8 cellular contexts compared by ENCODE assay signal in genomic region chr1:161153682-161154337, GRCh38. TPM values are rescaled to one million over a fixed set of nuclear protein-coding genes. Genes with fewer than 3 reads are reported as not detected.
DNase-seq lines count a peak whose midpoint lies in the region; ATAC-seq and TF ChIP-seq lines count a peak whose summit lies in the region.

UFC1 (plus strand) TSS chr1:161153978; CDS start chr1:161153998, 20 bp downstream.

- H3K27ac ChIP-seq in ovary = peak within 1 kb of the TSS; percentile 67 to 91
- H3K27ac ChIP-seq in tibial artery = peak within 1 kb of the TSS; percentile 92 to 93

- H3K36me3 Mint-ChIP-seq in activated naive CD8-positive, alpha-beta T cell treated with anti-CD3 and anti-CD28 coated beads for 36 hours = peaks cover 9% of the 10 kb centered on the region

- H3K36me3 ChIP-seq in ovary (no peaks in the 10 kb centered on the region), tibial artery (peaks cover 0 to 20% (median 7%) of the 10 kb centered on the region in 3 donors)

- H3K27me3 Mint-ChIP-seq in activated naive CD8-positive, alpha-beta T cell treated with anti-CD3 and anti-CD28 coated beads for 36 hours = no peaks in the 10 kb centered on the region

- TF ChIP-seq POLR2A in ovary (IDR thresholded peaks at IDR 0.05) = peak; percentile 27

- H3K4me1 ChIP-seq in ovary (ENCODE audit: insufficient read depth) = peaks cover 6% of the 10 kb centered on the region
- H3K4me1 ChIP-seq in tibial artery = peaks cover 0 to 19% (median 14%) of the 10 kb centered on the region in 4 donors

- H3K4me1 Mint-ChIP-seq in activated naive CD8-positive, alpha-beta T cell treated with anti-CD3 and anti-CD28 coated beads for 36 hours = peaks cover 16% of the 10 kb centered on the region

- peak within 1 kb of the TSS; percentile 100 for H3K27ac Mint-ChIP-seq in activated naive CD8-positive, alpha-beta T cell treated with anti-CD3 and anti-CD28 coated beads for 36 hours

- H3K4me3 ChIP-seq in ovary = peak within 1 kb of the TSS; percentile 61
- peak within 1 kb of the TSS; percentile 65 to 66 for H3K4me3 ChIP-seq in tibial artery

- intact Hi-C loops in head of caudate nucleus (cut with DNase I) (no loop called here), ovary (cut with DNase I) (loop anchor here in 1 of 4 donors (10.0 kb wide), 1 partner anchor 869 kb away; the partner anchor contains the start of gene PEX19), tibial artery (cut with DNase I; ENCODE audit: low total_unique reads) (no loop called here)

- ATAC-seq in HG02588 (IDR thresholded peaks at IDR 0.05; ENCODE audit: unreplicated experiment) = peak; percentile 87

- TF ChIP-seq CTCF in ovary (IDR thresholded peaks at IDR 0.05) (peak in 1 of 3 donors; percentile 5), tibial artery (IDR thresholded peaks at IDR 0.05) (no peak)

- DNase-seq in GF-D8 (lab: John Stamatoyannopoulos, UW) (peak; percentile 75), NCI-H1105 treated with DMSO at 0.1 percent for 48 hours (lab: John Stamatoyannopoulos, UW) (peak; percentile 93), SKM-1 treated with dmso at 0.1 percent for 144 hours (lab: John Stamatoyannopoulos, UW; ENCODE audit: unreplicated experiment) (peak; percentile 93), head of caudate nucleus (peak; percentile 66 to 93 (median 85)), ovary (peak; percentile 73 to 84 (median 77)), tibial artery (peak; percentile 80 to 88)
- DNase-seq in activated naive CD8-positive, alpha-beta T cell treated with anti-CD3 and anti-CD28 coated beads for 36 hours = peak; percentile 81

- no peaks in the 10 kb centered on the region for H3K27me3 ChIP-seq in ovary
- H3K27me3 ChIP-seq in tibial artery = no peaks in the 10 kb centered on the region

- no peaks in the 10 kb centered on the region for H3K9me3 Mint-ChIP-seq in activated naive CD8-positive, alpha-beta T cell treated with anti-CD3 and anti-CD28 coated beads for 36 hours

- 0 to 1% (median 0%) methylated on average over 33 of the region's 33 CpGs for WGBS in ovary, 3 donors

- peak within 1 kb of the TSS; percentile 94 for H3K4me3 Mint-ChIP-seq in activated naive CD8-positive, alpha-beta T cell treated with anti-CD3 and anti-CD28 coated beads for 36 hours

- H3K9me3 ChIP-seq in ovary (no peaks in the 10 kb centered on the region), tibial artery (no peaks in the 10 kb centered on the region)

- TF ChIP-seq EP300 in ovary (IDR thresholded peaks at IDR 0.05) = no peak

RNA-seq across cellular contexts. Expression of gene UFC1, which starts in this region (rescaled TPM):
- total RNA-seq in activated naive CD8-positive, alpha-beta T cell treated with anti-CD3 and anti-CD28 coated beads for 36 hours = 10 to 100 TPM; 89.9 to 92.8 TPM
- 100 to 1,000 TPM in 3 of 7 donors, 10 to 100 TPM in 4; 63.2 to 111 (median 96.1) TPM for total RNA-seq in ovary
- 100 to 1,000 TPM; 131 to 209 TPM for polyA plus RNA-seq in ovary

Comparison
In these comparisons a context has a peak if more than half of its experiments do, and no peak if none do; other contexts are left out.
1. Peak in every context shown above with its lines: DNase-seq, ATAC-seq, H3K4me3 ChIP-seq and H3K27ac ChIP-seq.